ENCODE assay signal across 24 cellular contexts in genomic region chr6:33154349-33154748, GRCh38.
"Had no signal": no experiment of that assay in that cellular context is flagged by ENCODE, and none has a peak within 500 bp of the region (broad histone marks: within the 10 kb centered on the region; RNA-seq: fewer than 3 reads in every experiment).

No MANE protein-coding gene starts in this region.

- ATAC-seq: effector memory CD8-positive, alpha-beta T cell; esophagus mucosa; foreskin keratinocyte; gastrocnemius medialis; gastroesophageal sphincter; heart left ventricle; heart right ventricle had no signal

- H3K9me3 ChIP-seq: colonic mucosa, gastrocnemius medialis had no signal

- H3K4me3 Mint-ChIP-seq: dendritic cell treated with granulocyte-macrophage colony-stimulating factor and Interleukin-4, amounts not matched to agents 40 ng/mL and 50 ng/mL, for 4 days; effector memory CD8-positive, alpha-beta T cell; endodermal cell had no signal

- H3K4me1 Mint-ChIP-seq: endodermal cell had no signal

- H3K27me3 ChIP-seq: colonic mucosa had no signal

- H3K27ac Mint-ChIP-seq: dendritic cell treated with granulocyte-macrophage colony-stimulating factor and Interleukin-4, amounts not matched to agents 40 ng/mL and 50 ng/mL, for 4 days; effector memory CD8-positive, alpha-beta T cell; endodermal cell had no signal

- DNase-seq: colonic mucosa; cortex of kidney; dermis blood vessel endothelial cell; dorsolateral prefrontal cortex; effector CD4-positive, alpha-beta T cell; effector CD8-positive, alpha-beta T cell; effector memory CD4-positive, alpha-beta T cell; effector memory CD8-positive, alpha-beta T cell; endodermal cell; esophagus squamous epithelium; foreskin fibroblast; foreskin keratinocyte; foreskin melanocyte; gastrocnemius medialis; glutamatergic neuron; head of caudate nucleus; heart left ventricle; heart right ventricle had no signal

- H3K27ac ChIP-seq: colonic mucosa, coronary artery, epithelial cell of prostate, esophagus muscularis mucosa, esophagus squamous epithelium, foreskin keratinocyte, gastrocnemius medialis, gastroesophageal sphincter, heart left ventricle, heart right ventricle had no signal

- H3K36me3 ChIP-seq: colonic mucosa, esophagus muscularis mucosa, esophagus squamous epithelium, gastrocnemius medialis, gastroesophageal sphincter, heart left ventricle, heart right ventricle had no signal

- H3K4me3 ChIP-seq: colonic mucosa, coronary artery, dorsolateral prefrontal cortex, esophagus muscularis mucosa, esophagus squamous epithelium, gastrocnemius medialis, gastroesophageal sphincter, heart left ventricle, heart right ventricle had no signal
